In the genomic region with DNA sequence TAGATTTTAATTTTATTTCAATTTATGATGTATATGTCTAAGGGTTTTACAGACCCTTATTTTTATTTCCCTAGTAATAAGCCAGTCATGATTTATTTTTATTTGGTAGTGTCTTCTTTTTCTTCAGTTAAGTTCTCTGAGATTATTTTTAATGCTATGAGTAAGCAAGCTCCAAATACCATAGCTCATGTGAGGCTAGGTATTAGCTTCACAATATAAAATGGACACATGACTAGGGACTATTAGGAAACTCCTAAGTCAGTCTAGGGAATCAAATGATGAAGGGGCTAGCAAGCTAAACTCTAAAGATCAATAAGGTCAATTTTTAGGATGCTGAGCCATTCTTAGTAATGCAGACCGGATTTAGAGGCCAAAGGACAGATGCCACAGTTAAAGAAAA, we compare ENCODE assay signal across 21 cellular contexts. TPM values are rescaled to one million over a fixed set of nuclear protein-coding genes. Genes with fewer than 3 reads are reported as not detected.
DNase-seq lines count a peak whose midpoint lies in the region; ATAC-seq and TF ChIP-seq lines count a peak whose summit lies in the region.
"Had no signal": no experiment of that assay in that cellular context is flagged by ENCODE, and none has a peak within 500 bp of the region (broad histone marks: within the 10 kb centered on the region; RNA-seq: fewer than 3 reads in every experiment).

No MANE protein-coding gene starts in this region.

- no peak overlapping the region for H3K4me3 ChIP-seq in left ventricle myocardium inferior
- H3K4me3 ChIP-seq in skeletal muscle tissue (ENCODE audit: low read length in 3 of 3) = no peak overlapping the region
- H3K4me3 ChIP-seq in left lung = no peak overlapping the region
- H3K4me3 ChIP-seq: BLaER1 treated with 17β-estradiol and CSF1 and Interleukin-3, amounts not matched to agents 10 nM and 100 nM had no signal

- H3K36me3 ChIP-seq in left ventricle myocardium inferior = peaks cover 59% of the 10 kb centered on the region
- peaks cover 11 to 27% (median 19%) of the 10 kb centered on the region in 3 donors for H3K36me3 ChIP-seq in skeletal muscle tissue (ENCODE audit: control insufficient read depth in 3 of 3, insufficient read depth in 3 of 3, low read length in 3 of 3)
- peaks cover 4 to 73% of the 10 kb centered on the region in 2 donors for H3K36me3 ChIP-seq in left lung

- no peaks in the 10 kb centered on the region for H3K27me3 ChIP-seq in left ventricle myocardium inferior (ENCODE audit: low read depth)
- no peaks in the 10 kb centered on the region for H3K27me3 ChIP-seq in skeletal muscle tissue (ENCODE audit: control insufficient read depth in 3 of 3, insufficient read depth in 3 of 3, low read length in 3 of 3)
- no peaks in the 10 kb centered on the region for H3K27me3 ChIP-seq in left lung
- H3K27me3 ChIP-seq: BLaER1 treated with 17β-estradiol and CSF1 and Interleukin-3, amounts not matched to agents 10 nM and 100 nM had no signal

- TF ChIP-seq CTCF in left ventricle myocardium inferior (IDR thresholded peaks at IDR 0.05; ENCODE audit: borderline replicate concordance) (no peak), left lung (IDR thresholded peaks at IDR 0.05) (no peak)

- H3K9ac ChIP-seq in skeletal muscle tissue (ENCODE audit: low read depth in 1 of 3, low read length in 3 of 3) = no peak overlapping the region
- H3K9ac ChIP-seq: BLaER1 treated with 17β-estradiol and CSF1 and Interleukin-3, amounts not matched to agents 10 nM and 100 nM had no signal

- intact Hi-C loops in left ventricle myocardium inferior (cut with micrococcal nuclease) (no loop called here), cardiac septum (cut with DNase I) (no loop called here), left lung (cut with DNase I) (no loop called here)

- peak overlapping the region; percentile 68 for H3K27ac ChIP-seq in left ventricle myocardium inferior (replicated peaks)
- H3K27ac ChIP-seq in skeletal muscle tissue (ENCODE audit: low read depth, low read length) = peak overlapping the region; percentile 76
- H3K27ac ChIP-seq in left lung = no peak overlapping the region
- H3K27ac ChIP-seq: BLaER1 treated with 17β-estradiol and CSF1 and Interleukin-3, amounts not matched to agents 10 nM and 100 nM; HL-60 had no signal

- H3K9me3 ChIP-seq in left ventricle myocardium inferior (replicated peaks) (no peaks in the 10 kb centered on the region), skeletal muscle tissue (ENCODE audit: control insufficient read depth in 3 of 3, low read length in 3 of 3) (no peaks in the 10 kb centered on the region), left lung (no peaks in the 10 kb centered on the region)
- H3K9me3 ChIP-seq: BLaER1 treated with 17β-estradiol and CSF1 and Interleukin-3, amounts not matched to agents 10 nM and 100 nM had no signal

- ATAC-seq in left lung = no peak
- no peak for ATAC-seq in GM18502 (IDR thresholded peaks at IDR 0.05; ENCODE audit: poor library complexity, unreplicated experiment)
- ATAC-seq: PC-3 had no signal

- H3K4me1 ChIP-seq in left ventricle myocardium inferior (peaks cover 24% of the 10 kb centered on the region), skeletal muscle tissue (ENCODE audit: control insufficient read depth in 3 of 3, insufficient read depth in 3 of 3, low read length in 3 of 3) (peaks cover 0 to 7% (median 0%) of the 10 kb centered on the region in 3 donors), left lung (no peaks in the 10 kb centered on the region)
- H3K4me1 ChIP-seq: BLaER1 treated with 17β-estradiol and CSF1 and Interleukin-3, amounts not matched to agents 10 nM and 100 nM had no signal

- DNase-seq in left ventricle myocardium inferior (no peak), cardiac septum (ENCODE audit: low spot score) (no peak), dermis blood vessel endothelial cell (peak; percentile 43), iris pigment epithelial cell (ENCODE audit: low read depth) (peak; percentile 54), H4 (ENCODE audit: low spot score) (no peak), left lung (no peak)
- DNase-seq: 8988T; CD8-positive, alpha-beta memory T cell; DMS53; H7; NCI-H1436; NCI-H2029; NCI-H345; NCI-H524 treated with DMSO at 0.1 percent for 48 hours; PC-3; RPMI8226; SIG-M5 had no signal

RNA-seq across cellular contexts. Expression of a gene that starts 45.9 kb away (rescaled TPM):
- total RNA-seq in left ventricle myocardium inferior = 78.8 TPM
- total RNA-seq in cardiac septum = 84.2 TPM
- total RNA-seq in dermis blood vessel endothelial cell = 58.0 and 115 TPM in 2 replicates
- 58.5 TPM for total RNA-seq in skeletal muscle tissue
- total RNA-seq in H4 (2014; rRNA removed; shearing (Covaris generic)) = 54.6 and 71.4 TPM in 2 replicates
- total RNA-seq in left lung = 10 to 100 TPM; 58.8 to 84.1 TPM

Comparison
In these comparisons a context has a peak if more than half of its experiments do, and no peak if none do; other contexts are left out.
1. DNase-seq: peak in dermis blood vessel endothelial cell (single experiment) and iris pigment epithelial cell (single experiment); none in left ventricle myocardium inferior (single experiment), cardiac septum (single experiment), H4 (single experiment) and left lung (0 of 2).
2. H3K27ac ChIP-seq: peak in left ventricle myocardium inferior (single experiment) and skeletal muscle tissue (single experiment); none in left lung (0 of 2).